ENCODE assay signal across 8 cellular contexts in genomic region chr5:134466241-134467069, GRCh38. TPM values are rescaled to one million over a fixed set of nuclear protein-coding genes. Genes with fewer than 3 reads are reported as not detected.
DNase-seq lines count a peak whose midpoint lies in the region; ATAC-seq and TF ChIP-seq lines count a peak whose summit lies in the region.

No MANE protein-coding gene starts in this region.

- H3K4me1 ChIP-seq in right cardiac atrium (ENCODE audit: control insufficient read depth, insufficient read depth, low read length) (peaks cover 15% of the 10 kb centered on the region), prostate gland (replicated peaks) (peaks cover 6% of the 10 kb centered on the region)

- TF ChIP-seq CTCF in prostate gland (IDR thresholded peaks at IDR 0.05), result peak in 2 of 4 experiments; percentile 6 to 28

- H3K27me3 ChIP-seq in right cardiac atrium (ENCODE audit: control insufficient read depth, insufficient read depth), result no peaks in the 10 kb centered on the region
- H3K27me3 ChIP-seq in prostate gland (replicated peaks; ENCODE audit: insufficient read depth), result no peaks in the 10 kb centered on the region

- H3K27ac ChIP-seq in right cardiac atrium (ENCODE audit: low read length), result peak overlapping the region; percentile 98
- peak overlapping the region; percentile 88 to 92 for H3K27ac ChIP-seq in prostate gland

- intact Hi-C loops in right cardiac atrium (cut with DNase I), result loop anchor here (2.0 to 10.0 kb wide), 6 partner anchors 41 to 108 kb away; partner anchors contain the start of genes JADE2 (in 3 of the 4) and CDKN2AIPNL (in 1 of the 4)
- intact Hi-C loops in prostate gland (cut with DNase I), result loop anchor here (1.0 to 10.0 kb wide), 3 partner anchors 28 to 60 kb away; partner anchors contain the start of gene CDKN2AIPNL

- H3K9me3 ChIP-seq in right cardiac atrium (ENCODE audit: control insufficient read depth, low read length), result no peaks in the 10 kb centered on the region
- H3K9me3 ChIP-seq in prostate gland, result no peaks in the 10 kb centered on the region

- WGBS in right cardiac atrium, result 2% methylated on average over 26 of the region's 26 CpGs
- 2% methylated on average over 26 of the region's 26 CpGs for WGBS in prostate gland

- DNase-seq in DMS79 (lab: John Stamatoyannopoulos, UW) (peak; percentile 68), H4 (ENCODE audit: low spot score) (peak; percentile 91), NCI-H1105 treated with DMSO at 0.1 percent for 48 hours (lab: John Stamatoyannopoulos, UW) (peak; percentile 59), T follicular helper cell (ENCODE audit: low read depth) (peak; percentile 17), astrocyte of the hippocampus (ENCODE audit: low read depth, low spot score) (peak; percentile 92), right cardiac atrium (peak; percentile 99 to 100 (median 99)), prostate gland (ENCODE audit: low spot score) (peak; percentile 97)
- DNase-seq in NK-92 treated with Interleukin-12 subunit alpha and Interleukin-12 subunit beta, amount 100 ng/mL, for 24 hours (lab: John Stamatoyannopoulos, UW), result no peak

- H3K36me3 ChIP-seq in prostate gland, result no peaks in the 10 kb centered on the region

- H3K4me3 ChIP-seq in right cardiac atrium (ENCODE audit: low read length) (peak overlapping the region; percentile 51), prostate gland (peak overlapping the region; percentile 26 to 40)

- no peak for TF ChIP-seq POLR2A in prostate gland (IDR thresholded peaks at IDR 0.05)

- ATAC-seq in right cardiac atrium, result peak; percentile 93 to 94

RNA-seq across cellular contexts. Expression of gene CDKN2AIPNL, which starts 54.8 kb away (rescaled TPM):
- 83.0 and 87.8 TPM in 2 replicates for total RNA-seq in H4 (2014; rRNA removed; shearing (Covaris generic))
- total RNA-seq in right cardiac atrium (10 to 100 TPM; 33.5 to 42.0 (median 37.5) TPM), prostate gland (10 to 100 TPM; 16.8 to 41.3 TPM)
- 71.3 TPM for polyA plus RNA-seq in right cardiac atrium

RNA-seq across cellular contexts. Expression of gene JADE2, which starts 59.0 kb away (rescaled TPM):
- 17.9 and 18.1 TPM in 2 replicates for total RNA-seq in H4 (2014; rRNA removed; shearing (Covaris generic))
- total RNA-seq in right cardiac atrium, result 10 to 100 TPM; 45.5 to 51.6 (median 48.3) TPM
- polyA plus RNA-seq in right cardiac atrium, result 18.6 TPM
- total RNA-seq in prostate gland, result 10 to 100 TPM; 63.4 to 87.1 TPM
